Comparison of ENCODE assay signal across 8 cellular contexts in genomic region chr2:234544659-234545611, GRCh38.
A peak's percentile ranks its signal among the peaks of the same experiment; 100 is the strongest.
DNase-seq lines count a peak whose midpoint lies in the region; ATAC-seq and TF ChIP-seq lines count a peak whose summit lies in the region.

No MANE protein-coding gene starts in this region.

- TF ChIP-seq CTCF in LNCAP (IDR thresholded peaks at IDR 0.05), result peak; percentile 83

- DNase-seq in AG20443 (ENCODE audit: low spot score) (peak; percentile 89), T-helper 22 cell (ENCODE audit: low read depth) (peak; percentile 43), astrocyte of the hippocampus (ENCODE audit: low read depth, low spot score) (peak; percentile 86), iPS-NIHi11 (ENCODE audit: low spot score) (peak; percentile 89)
- peak; percentile 33 to 60 for DNase-seq in stimulated activated CD4-positive, alpha-beta T cell treated with anti-CD3 and anti-CD28 coated beads, Interleukin-1b, Interleukin-23, amount 100 ng/mL, for 1 hour (ENCODE audit: low read depth in 2 of 2)

- ATAC-seq in GM18909 (IDR thresholded peaks at IDR 0.05; ENCODE audit: poor library complexity, unreplicated experiment) (peak; percentile 54), GM18873 (IDR thresholded peaks at IDR 0.05; ENCODE audit: low FRiP score, unreplicated experiment) (no peak)
